In genomic region chr1:162689745-162690671, GRCh38 we compare ENCODE assay signal across 14 cellular contexts. TPM values are rescaled to one million over a fixed set of nuclear protein-coding genes. Genes with fewer than 3 reads are reported as not detected.
A peak's percentile ranks its signal among the peaks of the same experiment; 100 is the strongest.
DNase-seq lines count a peak whose midpoint lies in the region; ATAC-seq and TF ChIP-seq lines count a peak whose summit lies in the region.
"Had no signal": no experiment of that assay in that cellular context is flagged by ENCODE, and none has a peak within 500 bp of the region (broad histone marks: within the 10 kb centered on the region; RNA-seq: fewer than 3 reads in every experiment).

No MANE protein-coding gene starts in this region.

- no peaks in the 10 kb centered on the region for H3K9me2 ChIP-seq in GM23248 (ENCODE audit: insufficient read depth)

- H3K9ac ChIP-seq in GM23248: peak overlapping the region; percentile 38

- H3K36me3 ChIP-seq in GM23248 (ENCODE audit: low read depth) (no peaks in the 10 kb centered on the region), gastroesophageal sphincter (no peaks in the 10 kb centered on the region)
- no peaks in the 10 kb centered on the region for H3K36me3 ChIP-seq in naive thymus-derived CD4-positive, alpha-beta T cell (ENCODE audit: control insufficient read depth in 2 of 3, insufficient read depth in 3 of 3, low read length in 3 of 3)

- in situ Hi-C loops in GM23248 (cut with MboI): no loop called here

- H3F3A ChIP-seq in GM23248 (ENCODE audit: insufficient read depth): peaks cover 75% of the 10 kb centered on the region

- 1 to 2% methylated on average over 5 of the region's 5 CpGs for WGBS in GM23248 (ENCODE audit: low coverage in 1 of 2, low lambda C conversion rate in 2 of 2, missing lambda C conversion rate in 2 of 2), 2 experiments
- WGBS in gastroesophageal sphincter (ENCODE audit: low coverage in 1 of 2), 2 donors: 24 to 29% methylated on average over 5 of the region's 5 CpGs

- no peak overlapping the region for H3K4me3 Mint-ChIP-seq in naive thymus-derived CD4-positive, alpha-beta T cell
- H3K4me3 Mint-ChIP-seq: activated T-cell treated with anti-CD3 and anti-CD28 coated beads, Interleukin-2, amount 50 U/mL, for 24 hours; nephron had no signal

- H3K4me1 ChIP-seq in GM23248 (ENCODE audit: insufficient read depth) (peaks cover 67% of the 10 kb centered on the region), gastroesophageal sphincter (peaks cover 22 to 100% (median 48%) of the 10 kb centered on the region in 3 donors)
- no peaks in the 10 kb centered on the region for H3K4me1 ChIP-seq in naive thymus-derived CD4-positive, alpha-beta T cell (ENCODE audit: control insufficient read depth in 2 of 2, insufficient read depth in 2 of 2, low read length in 2 of 2)

- TF ChIP-seq CTCF in WI38 (IDR thresholded peaks at IDR 0.05; ENCODE audit: low read depth, low read length): no peak
- no peak for TF ChIP-seq CTCF in gastroesophageal sphincter (IDR thresholded peaks at IDR 0.05)

- peaks cover 0 to 5% (median 0%) of the 10 kb centered on the region in 11 donors for H3K9me3 Mint-ChIP-seq in naive thymus-derived CD4-positive, alpha-beta T cell
- H3K9me3 Mint-ChIP-seq: activated T-cell treated with anti-CD3 and anti-CD28 coated beads, Interleukin-2, amount 50 U/mL, for 24 hours; nephron had no signal

- intact Hi-C loops in naive thymus-derived CD4-positive, alpha-beta T cell (cut with micrococcal nuclease): no loop called here

- H3K4me2 ChIP-seq in GM23248 (ENCODE audit: unreplicated experiment): peak overlapping the region; percentile 43

- peaks cover 0 to 4% (median 0%) of the 10 kb centered on the region in 5 donors for H3K36me3 Mint-ChIP-seq in naive thymus-derived CD4-positive, alpha-beta T cell

- H3K27ac Mint-ChIP-seq in naive thymus-derived CD4-positive, alpha-beta T cell: no peak overlapping the region
- H3K27ac Mint-ChIP-seq: activated T-cell treated with anti-CD3 and anti-CD28 coated beads, Interleukin-2, amount 50 U/mL, for 24 hours had no signal

- H3K27me3 Mint-ChIP-seq in naive thymus-derived CD4-positive, alpha-beta T cell: peaks cover 0 to 16% (median 6%) of the 10 kb centered on the region in 5 donors

- CTCF ChIA-PET in naive thymus-derived CD4-positive, alpha-beta T cell (lab: Charles Lee): no interaction called here

- no peaks in the 10 kb centered on the region for H3K9me3 ChIP-seq in GM23248 (ENCODE audit: low read depth)
- no peaks in the 10 kb centered on the region for H3K9me3 ChIP-seq in gastroesophageal sphincter
- H3K9me3 ChIP-seq in naive thymus-derived CD4-positive, alpha-beta T cell (ENCODE audit: control insufficient read depth in 2 of 3, low read length in 3 of 3): no peaks in the 10 kb centered on the region

- DNase-seq in GM23248 (peak; percentile 80), kidney glomerular epithelial cell (lab: John Stamatoyannopoulos, UW) (no peak), UCSD-AML1 (lab: John Stamatoyannopoulos, UW; ENCODE audit: unreplicated experiment) (no peak)
- DNase-seq in naive thymus-derived CD4-positive, alpha-beta T cell: no peak
- DNase-seq: activated T-cell treated with anti-CD3 and anti-CD28 coated beads, Interleukin-2, amount 50 U/mL, for 24 hours; central memory CD4-positive, alpha-beta T cell; DMS53; MM.1S; T-helper 9 cell had no signal

- H3K27me3 ChIP-seq in GM23248 (replicated peaks; ENCODE audit: insufficient read depth) (no peaks in the 10 kb centered on the region), gastroesophageal sphincter (no peaks in the 10 kb centered on the region)
- no peaks in the 10 kb centered on the region for H3K27me3 ChIP-seq in naive thymus-derived CD4-positive, alpha-beta T cell (ENCODE audit: control insufficient read depth in 2 of 2, insufficient read depth in 2 of 2, low read length in 2 of 2)

- H3K79me2 ChIP-seq in GM23248 (ENCODE audit: insufficient read depth): peaks cover 87% of the 10 kb centered on the region

- POLR2A ChIA-PET in naive thymus-derived CD4-positive, alpha-beta T cell (lab: Charles Lee): no interaction called here

- H2AFZ ChIP-seq in GM23248: no peak overlapping the region

- peak overlapping the region; percentile 80 for H3K27ac ChIP-seq in GM23248
- peak overlapping the region; percentile 73 to 82 (median 80) for H3K27ac ChIP-seq in gastroesophageal sphincter
- H3K27ac ChIP-seq in skin epidermis: peak overlapping the region in 19 of 21 experiments; percentile 2 to 78 (median 49)
- no peak overlapping the region for H3K27ac ChIP-seq in naive thymus-derived CD4-positive, alpha-beta T cell (ENCODE audit: low read depth, low read length)

- peak overlapping the region; percentile 4; the same call in 1 of the 2 replicates for H3K4me3 ChIP-seq in GM23248
- peak overlapping the region; percentile 31 for H3K4me3 ChIP-seq in WI38 (ENCODE audit: low read depth, low read length)
- H3K4me3 ChIP-seq in gastroesophageal sphincter: no peak overlapping the region
- H3K4me3 ChIP-seq in skin epidermis: no peak overlapping the region
- no peak overlapping the region for H3K4me3 ChIP-seq in naive thymus-derived CD4-positive, alpha-beta T cell (ENCODE audit: low read length)

- H3K4me1 Mint-ChIP-seq in naive thymus-derived CD4-positive, alpha-beta T cell: no peaks in the 10 kb centered on the region

- TF ChIP-seq EP300 in gastroesophageal sphincter (IDR thresholded peaks at IDR 0.05): no peak

- peak; percentile 26 for ATAC-seq in gastroesophageal sphincter
- ATAC-seq in naive thymus-derived CD4-positive, alpha-beta T cell: no peak
- no peak for ATAC-seq in HG03039 (IDR thresholded peaks at IDR 0.05; ENCODE audit: unreplicated experiment)

- TF ChIP-seq POLR2A in gastroesophageal sphincter (IDR thresholded peaks at IDR 0.05): no peak

- 0 out of 2 replicates have a peak, but pooled peaks cover 4% of the 10 kb centered on the region for H4K20me1 ChIP-seq in GM23248 (ENCODE audit: insufficient read depth)

RNA-seq across cellular contexts. Expression of gene DDR2, which starts 57.7 kb away (rescaled TPM):
- 194 and 196 TPM in 2 replicates for total RNA-seq in GM23248 (2014; rRNA removed; shearing (Covaris generic))
- polyA plus RNA-seq in GM23248 (2016; fragmentation: Nextera tagmentation; extraction: Ambion mirVana): 94.7 and 96.1 TPM in 2 replicates
- 100 to 1,000 TPM; 165 to 241 (median 199) TPM for total RNA-seq in gastroesophageal sphincter
- under 1 TPM; 0.24 to 0.44 (median 0.35) TPM for total RNA-seq in naive thymus-derived CD4-positive, alpha-beta T cell
- not detected for polyA plus RNA-seq in naive thymus-derived CD4-positive, alpha-beta T cell

Comparison
In these comparisons a context has a peak if more than half of its experiments do, and no peak if none do; other contexts are left out.
1. H3K4me3 ChIP-seq: peak in GM23248 (single experiment) and WI38 (single experiment); none in gastroesophageal sphincter (0 of 2), skin epidermis (0 of 7) and naive thymus-derived CD4-positive, alpha-beta T cell (single experiment).
2. RNA of gene DDR2, which starts 57.7 kb away (total RNA-seq): 165 to 241 TPM in gastroesophageal sphincter and 194 to 196 TPM in GM23248; 0.24 to 0.44 TPM in naive thymus-derived CD4-positive, alpha-beta T cell; every median in the first group is over 100 times any median in the second.